10 cellular contexts compared by ENCODE assay signal in genomic region chr20:768426-768978, GRCh38. TPM values are rescaled to one million over a fixed set of nuclear protein-coding genes. Genes with fewer than 3 reads are reported as not detected.
DNase-seq lines count a peak whose midpoint lies in the region; ATAC-seq, FAIRE-seq and TF ChIP-seq lines count a peak whose summit lies in the region.
"Had no signal": no experiment of that assay in that cellular context is flagged by ENCODE, and none has a peak within 500 bp of the region (broad histone marks: within the 10 kb centered on the region; RNA-seq: fewer than 3 reads in every experiment).

Gene SLC52A3 (minus strand): TSS chr20:768500. CDS start chr20:765774, 2,726 bp downstream.

- no peak within 1 kb of the TSS for H3K4me3 Mint-ChIP-seq in WTC11
- H3K4me3 Mint-ChIP-seq: T-helper 1 cell treated with Interleukin-12 subunit alpha and Interleukin-12 subunit beta and Interleukin-4 antibody, amounts not matched to agents 30 μg/mL and 1 μg/mL, for 36 hours had no signal

- intact Hi-C loops in kidney (cut with DNase I), result no loop called here

- TF ChIP-seq POLR2A in GM12891 (IDR thresholded peaks at IDR 0.05; ENCODE audit: low read depth, low read length), result no peak

- H3K4me1 ChIP-seq in kidney (ENCODE audit: control insufficient read depth in 1 of 2, insufficient read depth in 1 of 2, low read depth in 1 of 2, low read length in 2 of 2), result peaks cover 0 to 6% of the 10 kb centered on the region in 2 donors

- no peaks in the 10 kb centered on the region for H3K36me3 ChIP-seq in kidney (ENCODE audit: control insufficient read depth in 1 of 2, insufficient read depth in 2 of 2, low read length in 2 of 2)

- POLR2A ChIA-PET in WTC11 (lab: Charles Lee), result no interaction called here

- H3K27ac ChIP-seq in kidney (ENCODE audit: low read depth in 2 of 2, low read length in 2 of 2), result peak within 1 kb of the TSS; percentile 2 to 62

- H3K9me3 Mint-ChIP-seq in WTC11, result peaks cover 8% of the 10 kb centered on the region; the same call in 1 of the 2 replicates
- H3K9me3 Mint-ChIP-seq: T-helper 1 cell treated with Interleukin-12 subunit alpha and Interleukin-12 subunit beta and Interleukin-4 antibody, amounts not matched to agents 30 μg/mL and 1 μg/mL, for 36 hours had no signal

- CTCF ChIA-PET in WTC11 (lab: Charles Lee), result interaction anchor here (0.6 to 2.8 kb wide), 21 partner anchors 8 to 388 kb away, joined by 3 to 17 read pairs (median 5); partner anchors contain the start of genes CSNK2A1 and TRIB3

- H3K36me3 Mint-ChIP-seq in WTC11, result peaks cover 24% of the 10 kb centered on the region

- FAIRE-seq in kidney (lab: Jason Lieb, UNC) (no peak), GM12891 (lab: Jason Lieb, UNC) (no peak)

- peaks cover 0 to 4% of the 10 kb centered on the region in 2 donors for H3K9me3 ChIP-seq in kidney (ENCODE audit: control insufficient read depth in 1 of 2, low read length in 2 of 2)

- TF ChIP-seq CTCF in WTC11 (IDR thresholded peaks at IDR 0.05), result no peak
- TF ChIP-seq CTCF in kidney (IDR thresholded peaks at IDR 0.05; ENCODE audit: borderline replicate concordance, extremely low read depth, insufficient read depth), result peak; percentile 8

- H3K27ac Mint-ChIP-seq in WTC11, result no peak within 1 kb of the TSS
- H3K27ac Mint-ChIP-seq: T-helper 1 cell treated with Interleukin-12 subunit alpha and Interleukin-12 subunit beta and Interleukin-4 antibody, amounts not matched to agents 30 μg/mL and 1 μg/mL, for 36 hours had no signal

- peak; percentile 7 for DNase-seq in stimulated activated CD4-positive, alpha-beta T cell treated with anti-CD3 and anti-CD28 coated beads, Interleukin-15, amount 100 ng/mL, for 24 hours
- DNase-seq in stimulated activated CD4-positive, alpha-beta T cell treated with anti-CD3 and anti-CD28 coated beads, Interleukin-1b, Interleukin-23, amount 100 ng/mL, for 48 hours, result no peak
- DNase-seq in WTC11 (ENCODE audit: low spot score), result peak; percentile 73
- no peak for DNase-seq in kidney
- no peak for DNase-seq in GM12891 (ENCODE audit: insufficient read length, low spot score)
- DNase-seq in activated T-cell treated with anti-CD3 and anti-CD28 coated beads, Interleukin-2, amount 50 U/mL, for 1 hour, result no peak
- DNase-seq in NCI-H1092 treated with DMSO at 0.1 percent for 48 hours (lab: John Stamatoyannopoulos, UW), result no peak
- DNase-seq: cortex of kidney had no signal

- H3K27me3 Mint-ChIP-seq in WTC11 (ENCODE audit: low read depth), result no peaks in the 10 kb centered on the region

- peak within 1 kb of the TSS; percentile 53 to 61 for H3K4me3 ChIP-seq in kidney (ENCODE audit: low read length in 2 of 2)

- peaks cover 14% of the 10 kb centered on the region for H3K4me1 Mint-ChIP-seq in WTC11

- ATAC-seq in WTC11 (peak; percentile 96), GM18517 (IDR thresholded peaks at IDR 0.05; ENCODE audit: unreplicated experiment) (no peak)

- peak within 1 kb of the TSS in 1 of 2 donors; percentile 36 for H3K9ac ChIP-seq in kidney (ENCODE audit: low read length in 2 of 2)

TF ChIP-seq in WTC11, 78 proteins besides CTCF, POLR2A, EP300 and RAD21 (continues in another document):
- TF ChIP-seq CBFB (CRISPR knock-in tag; IDR thresholded peaks at IDR 0.05; ENCODE audit: low read depth) (no peak), ATF1 (CRISPR knock-in tag; IDR thresholded peaks at IDR 0.05) (no peak), ZNF512 (CRISPR knock-in tag; IDR thresholded peaks at IDR 0.05; ENCODE audit: borderline replicate concordance) (no peak)
- TF ChIP-seq, protein P1, sequence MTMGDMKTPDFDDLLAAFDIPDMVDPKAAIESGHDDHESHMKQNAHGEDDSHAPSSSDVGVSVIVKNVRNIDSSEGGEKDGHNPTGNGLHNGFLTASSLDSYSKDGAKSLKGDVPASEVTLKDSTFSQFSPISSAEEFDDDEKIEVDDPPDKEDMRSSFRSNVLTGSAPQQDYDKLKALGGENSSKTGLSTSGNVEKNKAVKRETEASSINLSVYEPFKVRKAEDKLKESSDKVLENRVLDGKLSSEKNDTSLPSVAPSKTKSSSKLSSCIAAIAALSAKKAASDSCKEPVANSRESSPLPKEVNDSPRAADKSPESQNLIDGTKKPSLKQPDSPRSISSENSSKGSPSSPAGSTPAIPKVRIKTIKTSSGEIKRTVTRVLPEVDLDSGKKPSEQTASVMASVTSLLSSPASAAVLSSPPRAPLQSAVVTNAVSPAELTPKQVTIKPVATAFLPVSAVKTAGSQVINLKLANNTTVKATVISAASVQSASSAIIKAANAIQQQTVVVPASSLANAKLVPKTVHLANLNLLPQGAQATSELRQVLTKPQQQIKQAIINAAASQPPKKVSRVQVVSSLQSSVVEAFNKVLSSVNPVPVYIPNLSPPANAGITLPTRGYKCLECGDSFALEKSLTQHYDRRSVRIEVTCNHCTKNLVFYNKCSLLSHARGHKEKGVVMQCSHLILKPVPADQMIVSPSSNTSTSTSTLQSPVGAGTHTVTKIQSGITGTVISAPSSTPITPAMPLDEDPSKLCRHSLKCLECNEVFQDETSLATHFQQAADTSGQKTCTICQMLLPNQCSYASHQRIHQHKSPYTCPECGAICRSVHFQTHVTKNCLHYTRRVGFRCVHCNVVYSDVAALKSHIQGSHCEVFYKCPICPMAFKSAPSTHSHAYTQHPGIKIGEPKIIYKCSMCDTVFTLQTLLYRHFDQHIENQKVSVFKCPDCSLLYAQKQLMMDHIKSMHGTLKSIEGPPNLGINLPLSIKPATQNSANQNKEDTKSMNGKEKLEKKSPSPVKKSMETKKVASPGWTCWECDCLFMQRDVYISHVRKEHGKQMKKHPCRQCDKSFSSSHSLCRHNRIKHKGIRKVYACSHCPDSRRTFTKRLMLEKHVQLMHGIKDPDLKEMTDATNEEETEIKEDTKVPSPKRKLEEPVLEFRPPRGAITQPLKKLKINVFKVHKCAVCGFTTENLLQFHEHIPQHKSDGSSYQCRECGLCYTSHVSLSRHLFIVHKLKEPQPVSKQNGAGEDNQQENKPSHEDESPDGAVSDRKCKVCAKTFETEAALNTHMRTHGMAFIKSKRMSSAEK (CRISPR knock-in tag; IDR thresholded peaks at IDR 0.05; ENCODE audit: borderline replicate concordance), result no peak

TF ChIP-seq in GM12891, 5 proteins besides CTCF, POLR2A, EP300 and RAD21:
- TF ChIP-seq PAX5 (IDR thresholded peaks at IDR 0.05; ENCODE audit: insufficient read depth, low read length, severe bottlenecking) (no peak), POU2F2 (IDR thresholded peaks at IDR 0.05; ENCODE audit: low read depth, low read length) (no peak), TAF1 (IDR thresholded peaks at IDR 0.05; ENCODE audit: low read depth, low read length) (no peak), SPI1 (IDR thresholded peaks at IDR 0.05; ENCODE audit: low read depth, low read length) (no peak), POLR2AphosphoS5 (IDR thresholded peaks at IDR 0.05; ENCODE audit: low read depth, low read length) (no peak)
TF ChIP-seq in GM12891: peak in this region for 0.

RNA-seq across cellular contexts. Expression of gene SLC52A3, which starts in this region (rescaled TPM):
- total RNA-seq in WTC11 (2021) (6.9 to 7.7 TPM (median 7.3 TPM) in 3 replicates), kidney (10.9 TPM)
- polyA plus RNA-seq in kidney (ENCODE audit: insufficient read depth, low read depth, low replicate concordance), result 11.4 TPM
- polyA plus RNA-seq in GM12891 (2012; ENCODE audit: low read depth, missing spikeins), result not detected

Comparison
In these comparisons a context has a peak if more than half of its experiments do, and no peak if none do; other contexts are left out.
1. DNase-seq: peak in stimulated activated CD4-positive, alpha-beta T cell treated with anti-CD3 and anti-CD28 coated beads, Interleukin-15, amount 100 ng/mL, for 24 hours (single experiment) and WTC11 (single experiment); none in stimulated activated CD4-positive, alpha-beta T cell treated with anti-CD3 and anti-CD28 coated beads, Interleukin-1b, Interleukin-23, amount 100 ng/mL, for 48 hours (single experiment), kidney (single experiment), GM12891 (single experiment), activated T-cell treated with anti-CD3 and anti-CD28 coated beads, Interleukin-2, amount 50 U/mL, for 1 hour (single experiment) and NCI-H1092 treated with DMSO at 0.1 percent for 48 hours (single experiment).